Comparison of ENCODE assay signal across 13 cellular contexts in genomic region chr18:47911877-47912276, GRCh38. TPM values are rescaled to one million over a fixed set of nuclear protein-coding genes. Genes with fewer than 3 reads are reported as not detected.
A peak's percentile ranks its signal among the peaks of the same experiment; 100 is the strongest.
DNase-seq lines count a peak whose midpoint lies in the region; ATAC-seq and TF ChIP-seq lines count a peak whose summit lies in the region.
"Had no signal": no experiment of that assay in that cellular context is flagged by ENCODE, and none has a peak within 500 bp of the region (broad histone marks: within the 10 kb centered on the region; RNA-seq: fewer than 3 reads in every experiment).

No MANE protein-coding gene starts in this region.

- H3K4me1 ChIP-seq in Caco-2 (no peaks in the 10 kb centered on the region), neutrophil (ENCODE audit: control insufficient read depth in 1 of 2, insufficient read depth in 1 of 2, low read depth in 1 of 2, low read length in 1 of 2) (peaks cover 0 to 7% of the 10 kb centered on the region in 2 experiments), ovary (ENCODE audit: insufficient read depth) (peaks cover 8% of the 10 kb centered on the region)

- H3K27me3 ChIP-seq in Caco-2 (replicated peaks; ENCODE audit: control insufficient read depth, insufficient read depth, low read length) (no peaks in the 10 kb centered on the region), neutrophil (no peaks in the 10 kb centered on the region), ovary (no peaks in the 10 kb centered on the region)

- CTCF ChIA-PET in Caco-2 (lab: Charles Lee) = no interaction called here
- CTCF ChIA-PET in activated CD4-positive, alpha-beta memory T cell treated with anti-CD3 and anti-CD28 coated beads for 36 hours (lab: Charles Lee) = interaction anchor here (1.0 to 1.4 kb wide), 2 partner anchors 9 to 19 kb away, joined by 3 to 8 read pairs; no protein-coding TSS in a partner anchor

- peak; percentile 76 for ATAC-seq in Right ventricle myocardium superior (ENCODE audit: poor library complexity)
- ATAC-seq in GM21381 (IDR thresholded peaks at IDR 0.05; ENCODE audit: unreplicated experiment) = no peak

- DNase-seq in Caco-2 (no peak), Right ventricle myocardium superior (no peak), NCI-H526 (lab: John Stamatoyannopoulos, UW) (no peak), ovary (no peak), RPMI8226 (no peak)
- no peak for DNase-seq in activated CD4-positive, alpha-beta memory T cell treated with anti-CD3 and anti-CD28 coated beads for 36 hours
- DNase-seq: activated B cell treated with CpG ODN at 0.5 μM for 24 hours, mesendoderm, MV-4-11, NCI-H526 treated with DMSO at 0.1 percent for 48 hours, SHP77 had no signal

- H3K4me1 Mint-ChIP-seq in Caco-2 (ENCODE audit: low read depth, unreplicated experiment) = peaks cover 8% of the 10 kb centered on the region
- peaks cover 98% of the 10 kb centered on the region for H3K4me1 Mint-ChIP-seq in activated CD4-positive, alpha-beta memory T cell treated with anti-CD3 and anti-CD28 coated beads for 36 hours (ENCODE audit: low read depth)

- intact Hi-C loops in Caco-2 (cut with micrococcal nuclease; ENCODE audit: unreplicated experiment) = no loop called here
- intact Hi-C loops in activated CD4-positive, alpha-beta memory T cell treated with anti-CD3 and anti-CD28 coated beads for 36 hours (cut with micrococcal nuclease) = loop anchor here (1.0 to 10.0 kb wide), 5 partner anchors 11 to 1817 kb away; partner anchors contain the start of gene ATP5F1A
- intact Hi-C loops in Right ventricle myocardium superior (cut with DNase I) = no loop called here
- intact Hi-C loops in ovary (cut with DNase I) = no loop called here

- POLR2A ChIA-PET in Caco-2 (lab: Charles Lee) = no interaction called here
- POLR2A ChIA-PET in activated CD4-positive, alpha-beta memory T cell treated with anti-CD3 and anti-CD28 coated beads for 36 hours (lab: Charles Lee) = interaction anchor here (0.9 to 2.7 kb wide), 5 partner anchors 10 to 18 kb away, joined by 3 to 24 read pairs (median 8); partner anchors contain the start of gene SMAD2

- no TSS peak for BruUV-seq in Caco-2 (replicated peaks; lab: Mats Ljungman, UMichigan)

- no peak overlapping the region for H3K4me3 ChIP-seq in Caco-2 (ENCODE audit: low read depth, low read length)
- H3K4me3 ChIP-seq in neutrophil (ENCODE audit: low read depth in 1 of 2, low read length in 1 of 2) = no peak overlapping the region
- no peak overlapping the region for H3K4me3 ChIP-seq in ovary

- TF ChIP-seq POLR2A in ovary (IDR thresholded peaks at IDR 0.05) = no peak

- peak overlapping the region; percentile 13 for H3K27ac Mint-ChIP-seq in Caco-2 (ENCODE audit: unreplicated experiment)
- H3K27ac Mint-ChIP-seq in activated CD4-positive, alpha-beta memory T cell treated with anti-CD3 and anti-CD28 coated beads for 36 hours = peak overlapping the region; percentile 90
- H3K27ac Mint-ChIP-seq: activated B cell treated with CpG ODN at 0.5 μM for 24 hours had no signal

- peak overlapping the region; percentile 15 for H3K4me3 Mint-ChIP-seq in Caco-2 (ENCODE audit: unreplicated experiment)
- H3K4me3 Mint-ChIP-seq in activated CD4-positive, alpha-beta memory T cell treated with anti-CD3 and anti-CD28 coated beads for 36 hours = peak overlapping the region; percentile 45
- H3K4me3 Mint-ChIP-seq: activated B cell treated with CpG ODN at 0.5 μM for 24 hours had no signal

- H3K36me3 Mint-ChIP-seq in Caco-2 (ENCODE audit: insufficient read depth, unreplicated experiment) = peaks cover 8% of the 10 kb centered on the region
- H3K36me3 Mint-ChIP-seq in activated CD4-positive, alpha-beta memory T cell treated with anti-CD3 and anti-CD28 coated beads for 36 hours = peaks cover 38% of the 10 kb centered on the region

- no peaks in the 10 kb centered on the region for H3K27me3 Mint-ChIP-seq in Caco-2 (ENCODE audit: insufficient read depth, unreplicated experiment)
- no peaks in the 10 kb centered on the region for H3K27me3 Mint-ChIP-seq in activated CD4-positive, alpha-beta memory T cell treated with anti-CD3 and anti-CD28 coated beads for 36 hours
- H3K27me3 Mint-ChIP-seq: activated B cell treated with CpG ODN at 0.5 μM for 24 hours had no signal

- H3K27ac ChIP-seq in neutrophil (peak overlapping the region; percentile 33), ovary (no peak overlapping the region)

- peaks cover 3% of the 10 kb centered on the region for H3K9me3 Mint-ChIP-seq in Caco-2 (ENCODE audit: unreplicated experiment)
- H3K9me3 Mint-ChIP-seq in activated CD4-positive, alpha-beta memory T cell treated with anti-CD3 and anti-CD28 coated beads for 36 hours = peaks cover 4% of the 10 kb centered on the region

- TF ChIP-seq EP300 in ovary (IDR thresholded peaks at IDR 0.05) = no peak

- H3K9me3 ChIP-seq in Caco-2 = no peaks in the 10 kb centered on the region
- H3K9me3 ChIP-seq in neutrophil = no peaks in the 10 kb centered on the region
- H3K9me3 ChIP-seq in ovary = no peaks in the 10 kb centered on the region

- TF ChIP-seq CTCF in Caco-2 (IDR thresholded peaks at IDR 0.05; ENCODE audit: insufficient read depth in 1 of 2, low read depth in 1 of 2, low read length in 1 of 2, severe bottlenecking in 1 of 2, unreplicated experiment in 1 of 2) (no peak), neutrophil (IDR thresholded peaks at IDR 0.05) (no peak), ovary (IDR thresholded peaks at IDR 0.05) (no peak)

- 23 to 36% (median 33%) methylated on average over 4 of the region's 4 CpGs for WGBS in ovary, 3 donors

- H3K36me3 ChIP-seq in Caco-2 (ENCODE audit: control insufficient read depth, insufficient read depth, low read length) = no peaks in the 10 kb centered on the region
- H3K36me3 ChIP-seq in neutrophil = no peaks in the 10 kb centered on the region
- no peaks in the 10 kb centered on the region for H3K36me3 ChIP-seq in ovary

RNA-seq across cellular contexts. Expression of gene SMAD2, which starts 18.6 kb away (rescaled TPM):
- 50.9 and 53.5 TPM in 2 replicates for total RNA-seq in Caco-2 (2022)
- total RNA-seq in activated CD4-positive, alpha-beta memory T cell treated with anti-CD3 and anti-CD28 coated beads for 36 hours = 100 to 1,000 TPM; 215 to 222 TPM
- 68.1 TPM for total RNA-seq in Right ventricle myocardium superior
- 100 to 1,000 TPM in 5 of 7 donors, 10 to 100 TPM in 2; 27.9 to 160 (median 132) TPM for total RNA-seq in ovary
- polyA plus RNA-seq in ovary = 100 to 1,000 TPM in 1 of 2 donors, 10 to 100 TPM in 1; 48.2 to 109 TPM
